In the genomic region with DNA sequence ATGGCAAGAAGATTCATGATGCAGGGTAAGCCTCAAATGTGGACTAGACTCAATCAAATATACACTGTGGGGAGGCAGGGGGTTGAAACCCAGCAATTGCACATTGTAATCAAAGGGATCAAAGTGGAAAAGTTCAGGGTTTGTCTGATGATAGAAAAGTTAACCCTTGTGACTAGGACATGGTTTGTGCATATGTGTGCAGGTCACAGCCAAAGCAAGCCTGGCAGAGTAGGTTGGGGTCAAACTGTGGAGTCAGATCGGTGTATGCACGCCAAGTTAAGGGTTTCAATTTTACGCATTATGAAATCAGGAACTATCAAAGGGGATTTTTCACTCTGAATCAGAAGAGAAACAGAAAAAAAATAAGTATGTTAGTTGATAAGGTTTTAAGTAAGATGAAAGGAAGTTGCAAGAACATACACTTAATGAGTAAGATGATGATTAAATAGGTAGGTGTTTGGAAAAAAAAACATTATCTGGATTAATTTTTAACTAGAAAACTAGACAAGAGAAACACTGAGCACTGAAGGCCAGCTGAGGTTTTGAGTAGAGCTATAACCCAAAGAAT, we compare ENCODE assay signal across 11 cellular contexts.
DNase-seq lines count a peak whose midpoint lies in the region; ATAC-seq, FAIRE-seq and TF ChIP-seq lines count a peak whose summit lies in the region.
"Had no signal": no experiment of that assay in that cellular context is flagged by ENCODE, and none has a peak within 500 bp of the region (broad histone marks: within the 10 kb centered on the region; RNA-seq: fewer than 3 reads in every experiment).

No MANE protein-coding gene starts in this region.

- no peaks in the 10 kb centered on the region for H3K36me3 ChIP-seq in endothelial cell of umbilical vein (ENCODE audit: control insufficient read depth in 2 of 2, extremely low read depth in 1 of 2, insufficient read depth in 2 of 2, low read length in 2 of 2)
- no peaks in the 10 kb centered on the region for H3K36me3 ChIP-seq in CD8-positive, alpha-beta T cell (ENCODE audit: insufficient read depth, low read length)
- H3K36me3 ChIP-seq: thyroid gland had no signal

- dilution Hi-C loops in endothelial cell of umbilical vein (cut with MboI; ENCODE audit: extremely low pct_ligation_motif_present, low sequenced_read_pairs): no loop called here

- H3K4me3 ChIP-seq in endothelial cell of umbilical vein (replicated peaks in 1 of 3; ENCODE audit: insufficient read depth in 1 of 3, low read depth in 1 of 3, low read length in 3 of 3): no peak overlapping the region
- H3K4me3 ChIP-seq in CD8-positive, alpha-beta T cell (ENCODE audit: low read depth, low read length): no peak overlapping the region
- H3K4me3 ChIP-seq: thyroid gland had no signal

- peaks cover 7% of the 10 kb centered on the region for H3K4me1 ChIP-seq in endothelial cell of umbilical vein (ENCODE audit: control insufficient read depth, extremely low read depth, insufficient read depth, low read length)
- no peaks in the 10 kb centered on the region for H3K4me1 ChIP-seq in CD8-positive, alpha-beta T cell (ENCODE audit: insufficient read depth, low read length)
- H3K4me1 ChIP-seq: thyroid gland had no signal

- CTCF ChIA-PET in endothelial cell of umbilical vein (lab: Charles Lee): interaction anchor here (4.8 kb wide), 1 partner anchor 302 kb away, joined by 29 read pairs; no protein-coding TSS in a partner anchor
- CTCF ChIA-PET in CD8-positive, alpha-beta T cell (lab: Charles Lee): no interaction called here

- intact Hi-C loops in endothelial cell of umbilical vein (cut with micrococcal nuclease): no loop called here
- intact Hi-C loops in CD8-positive, alpha-beta T cell (cut with DNase I, micrococcal nuclease): no loop called here

- H2AFZ ChIP-seq in endothelial cell of umbilical vein (ENCODE audit: low read depth, low read length): peak overlapping the region; percentile 77

- H3K9ac ChIP-seq in endothelial cell of umbilical vein (replicated peaks; ENCODE audit: extremely low read depth, insufficient read depth, low read length): no peak overlapping the region

- ATAC-seq in GM18868 (IDR thresholded peaks at IDR 0.05; ENCODE audit: unreplicated experiment) (peak; percentile 98), GM21390 (IDR thresholded peaks at IDR 0.05; ENCODE audit: unreplicated experiment) (peak; percentile 98), HG03045 (IDR thresholded peaks at IDR 0.05; ENCODE audit: unreplicated experiment) (peak; percentile 99), SK-N-SH treated with all-trans-retinoic acid at 6 μM for 48 hours (no peak)
- ATAC-seq in CD8-positive, alpha-beta T cell: no peak

- H4K20me1 ChIP-seq in endothelial cell of umbilical vein (replicated peaks; ENCODE audit: control insufficient read depth, extremely low read depth, insufficient read depth, low read length): no peaks in the 10 kb centered on the region

- FAIRE-seq in endothelial cell of umbilical vein (lab: Jason Lieb, UNC): no peak

- no peak overlapping the region for H3K27ac ChIP-seq in endothelial cell of umbilical vein (ENCODE audit: insufficient read depth, low read depth, low read length)
- no peak overlapping the region for H3K27ac ChIP-seq in CD8-positive, alpha-beta T cell (ENCODE audit: low read depth, low read length)
- H3K27ac ChIP-seq: thyroid gland had no signal

- POLR2A ChIA-PET in endothelial cell of umbilical vein (lab: Charles Lee): no interaction called here
- POLR2A ChIA-PET in CD8-positive, alpha-beta T cell (lab: Charles Lee): no interaction called here

- no peaks in the 10 kb centered on the region for H3K27me3 ChIP-seq in endothelial cell of umbilical vein (ENCODE audit: control insufficient read depth in 2 of 2, insufficient read depth in 2 of 2, low read length in 2 of 2)
- H3K27me3 ChIP-seq in CD8-positive, alpha-beta T cell (ENCODE audit: insufficient read depth, low read length): no peaks in the 10 kb centered on the region
- H3K27me3 ChIP-seq: thyroid gland had no signal

- H3K79me2 ChIP-seq in endothelial cell of umbilical vein (ENCODE audit: control insufficient read depth, insufficient read depth, low read length): no peaks in the 10 kb centered on the region

- peak overlapping the region; percentile 37 for H3K4me2 ChIP-seq in endothelial cell of umbilical vein (ENCODE audit: insufficient read depth, low read length)

- no peaks in the 10 kb centered on the region for H3K27me3 Mint-ChIP-seq in CD8-positive, alpha-beta T cell (ENCODE audit: low read depth)

- no peaks in the 10 kb centered on the region for H3K4me1 Mint-ChIP-seq in CD8-positive, alpha-beta T cell (ENCODE audit: low read depth)

- DNase-seq in endothelial cell of umbilical vein (ENCODE audit: low read depth, low spot score): peak; percentile 47
- no peak for DNase-seq in NCI-H146 treated with DMSO at 0.1 percent for 48 hours (lab: John Stamatoyannopoulos, UW; ENCODE audit: unreplicated experiment)
- no peak for DNase-seq in CD8-positive, alpha-beta T cell
- no peak for DNase-seq in stimulated activated naive CD4-positive, alpha-beta T cell treated with Interleukin-2 at 50 U/mL for 16 hours (lab: John Stamatoyannopoulos, UW)
- DNase-seq: cortex of kidney, NCI-H2171, thyroid gland had no signal

- H3K9me3 ChIP-seq in endothelial cell of umbilical vein (replicated peaks; ENCODE audit: control insufficient read depth, insufficient read depth, low read length): no peaks in the 10 kb centered on the region
- no peaks in the 10 kb centered on the region for H3K9me3 ChIP-seq in CD8-positive, alpha-beta T cell (ENCODE audit: low read length)
- H3K9me3 ChIP-seq: thyroid gland had no signal

- H3K36me3 Mint-ChIP-seq in CD8-positive, alpha-beta T cell: no peaks in the 10 kb centered on the region

- H3K4me3 Mint-ChIP-seq in CD8-positive, alpha-beta T cell: no peak overlapping the region

- H3K9me1 ChIP-seq in endothelial cell of umbilical vein (replicated peaks; ENCODE audit: control insufficient read depth, extremely low read depth, insufficient read depth, low read length): no peaks in the 10 kb centered on the region

- no peak for TF ChIP-seq POLR2A in endothelial cell of umbilical vein (IDR thresholded peaks at IDR 0.05; ENCODE audit: low read depth, low read length)

- H3K27ac Mint-ChIP-seq in CD8-positive, alpha-beta T cell: no peak overlapping the region

- H3K9me3 Mint-ChIP-seq in CD8-positive, alpha-beta T cell: no peaks in the 10 kb centered on the region

- no peak for TF ChIP-seq CTCF in endothelial cell of umbilical vein (IDR thresholded peaks at IDR 0.05; ENCODE audit: extremely low read depth in 1 of 2, insufficient read depth in 1 of 2, low read depth in 1 of 2, low read length in 2 of 2)
- no peak for TF ChIP-seq CTCF in CD8-positive, alpha-beta T cell (IDR thresholded peaks at IDR 0.05)

- no TSS peak for BruUV-seq in endothelial cell of umbilical vein (replicated peaks; lab: Mats Ljungman, UMichigan)

TF ChIP-seq in endothelial cell of umbilical vein, 7 proteins besides CTCF, POLR2A, EP300 and RAD21:
- TF ChIP-seq MYC (IDR thresholded peaks at IDR 0.05; ENCODE audit: low read depth, low read length) (no peak), POLR2AphosphoS5 (IDR thresholded peaks at IDR 0.05; ENCODE audit: insufficient read depth, low read depth, low read length) (no peak), FOS (IDR thresholded peaks at IDR 0.05; ENCODE audit: borderline replicate concordance, insufficient read depth, low read length) (no peak), GATA2 (IDR thresholded peaks at IDR 0.05; ENCODE audit: insufficient read depth, insufficient read length, low read depth, low read length) (no peak), EZH2 (IDR thresholded peaks at IDR 0.05; ENCODE audit: borderline replicate concordance, low read depth, low read length, severe bottlenecking) (no peak), JUN (IDR thresholded peaks at IDR 0.05; ENCODE audit: borderline replicate concordance, insufficient read depth, insufficient read length, low read depth) (no peak)
- TF ChIP-seq, protein P1, sequence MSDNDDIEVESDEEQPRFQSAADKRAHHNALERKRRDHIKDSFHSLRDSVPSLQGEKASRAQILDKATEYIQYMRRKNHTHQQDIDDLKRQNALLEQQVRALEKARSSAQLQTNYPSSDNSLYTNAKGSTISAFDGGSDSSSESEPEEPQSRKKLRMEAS (IDR thresholded peaks at IDR 0.05; ENCODE audit: insufficient read depth, insufficient read length): no peak

TF ChIP-seq in SK-N-SH treated with all-trans-retinoic acid at 6 μM for 48 hours, 23 proteins besides CTCF, POLR2A, EP300 and RAD21:
- TF ChIP-seq GLIS3 (CRISPR knock-in tag; IDR thresholded peaks at IDR 0.05) (no peak), ZC3H10 (CRISPR knock-in tag; IDR thresholded peaks at IDR 0.05) (no peak), PPARA (CRISPR knock-in tag; IDR thresholded peaks at IDR 0.05; ENCODE audit: borderline replicate concordance) (no peak), ZFP30 (CRISPR knock-in tag; IDR thresholded peaks at IDR 0.05) (no peak), BACH2 (CRISPR knock-in tag; IDR thresholded peaks at IDR 0.05; ENCODE audit: borderline replicate concordance) (no peak), CSDC2 (CRISPR knock-in tag; IDR thresholded peaks at IDR 0.05) (no peak), TOX (CRISPR knock-in tag; IDR thresholded peaks at IDR 0.05; ENCODE audit: borderline replicate concordance) (no peak), ZNF565 (CRISPR knock-in tag; conservative IDR thresholded peaks at IDR 0.05; ENCODE audit: low read depth) (no peak), ISL1 (CRISPR knock-in tag; IDR thresholded peaks at IDR 0.05) (no peak), ARNTL (CRISPR knock-in tag; IDR thresholded peaks at IDR 0.05; ENCODE audit: borderline replicate concordance, low read depth) (no peak)
- TF ChIP-seq, protein P2, sequence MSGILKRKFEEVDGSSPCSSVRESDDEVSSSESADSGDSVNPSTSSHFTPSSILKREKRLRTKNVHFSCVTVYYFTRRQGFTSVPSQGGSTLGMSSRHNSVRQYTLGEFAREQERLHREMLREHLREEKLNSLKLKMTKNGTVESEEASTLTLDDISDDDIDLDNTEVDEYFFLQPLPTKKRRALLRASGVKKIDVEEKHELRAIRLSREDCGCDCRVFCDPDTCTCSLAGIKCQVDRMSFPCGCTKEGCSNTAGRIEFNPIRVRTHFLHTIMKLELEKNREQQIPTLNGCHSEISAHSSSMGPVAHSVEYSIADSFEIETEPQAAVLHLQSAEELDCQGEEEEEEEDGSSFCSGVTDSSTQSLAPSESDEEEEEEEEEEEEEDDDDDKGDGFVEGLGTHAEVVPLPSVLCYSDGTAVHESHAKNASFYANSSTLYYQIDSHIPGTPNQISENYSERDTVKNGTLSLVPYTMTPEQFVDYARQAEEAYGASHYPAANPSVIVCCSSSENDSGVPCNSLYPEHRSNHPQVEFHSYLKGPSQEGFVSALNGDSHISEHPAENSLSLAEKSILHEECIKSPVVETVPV (CRISPR knock-in tag; IDR thresholded peaks at IDR 0.05): no peak

Comparison
In these comparisons a context has a peak if more than half of its experiments do, and no peak if none do; other contexts are left out.
1. ATAC-seq: peak in GM18868 (single experiment), GM21390 (single experiment) and HG03045 (single experiment); none in SK-N-SH treated with all-trans-retinoic acid at 6 μM for 48 hours (single experiment) and CD8-positive, alpha-beta T cell (single experiment).